Comparison of ENCODE assay signal across 29 cellular contexts in the genomic region with DNA sequence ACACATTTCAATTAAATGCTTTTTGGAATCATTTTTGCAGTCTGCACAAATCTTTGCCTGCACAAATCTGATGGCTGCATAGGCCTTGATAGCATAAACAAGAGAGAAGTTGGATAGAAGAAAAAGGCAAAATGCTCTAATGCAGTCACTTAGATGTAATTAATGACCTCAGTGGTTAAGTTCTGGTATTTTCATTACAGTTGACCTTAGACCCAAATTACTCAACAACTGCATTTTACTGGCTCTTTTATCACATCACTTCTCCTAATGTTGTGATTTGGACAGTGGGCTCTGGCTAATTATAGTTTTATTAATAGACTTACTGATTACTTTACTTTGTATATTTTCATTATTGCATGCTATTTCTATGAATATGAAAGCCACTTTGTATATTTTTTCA. TPM values are rescaled to one million over a fixed set of nuclear protein-coding genes. Genes with fewer than 3 reads are reported as not detected.
"Had no signal": no experiment of that assay in that cellular context is flagged by ENCODE, and none has a peak within 500 bp of the region (broad histone marks: within the 10 kb centered on the region; RNA-seq: fewer than 3 reads in every experiment).

No MANE protein-coding gene starts in this region.

- DNase-seq: activated CD4-positive, alpha-beta T cell treated with anti-CD3 and anti-CD28 coated beads for 36 hours; activated CD4-positive, alpha-beta T cell treated with anti-CD3 and anti-CD28 coated beads, Interleukin-2, amount 50 U/mL, for 4 hours; activated CD4-positive, CD25-positive, alpha-beta regulatory T cell; activated effector memory CD4-positive, alpha-beta T cell treated with Interleukin-2 at 50 U/mL for 16 hours; activated naive CD4-positive, alpha-beta T cell treated with anti-CD3 and anti-CD28 coated beads for 36 hours; activated naive CD8-positive, alpha-beta T cell treated with anti-CD3 and anti-CD28 coated beads, Interleukin-2, amount 10 ng/mL, durations not matched to agents 7 days and 5 days; activated T-cell treated with anti-CD3 and anti-CD28 coated beads for 4 hours; activated T-cell treated with anti-CD3 and anti-CD28 coated beads, Interleukin-2, amount 50 U/mL, for 72 hours; amniotic stem cell; effector CD4-positive, alpha-beta T cell; foreskin melanocyte; heart right ventricle; mammary epithelial cell; naive B cell; nephron progenitor cell; stimulated activated CD4-positive, alpha-beta T cell treated with anti-CD3 and anti-CD28 coated beads, Interleukin-4, amount 100 ng/mL, for 24 hours; stimulated activated naive CD8-positive, alpha-beta T cell treated with anti-CD3 and anti-CD28 coated beads, Interleukin-15, amount 100 ng/mL, for 72 hours; thyroid gland; upper lobe of left lung had no signal

- H3K9me3 Mint-ChIP-seq: activated naive CD4-positive, alpha-beta T cell treated with anti-CD3 and anti-CD28 coated beads for 36 hours; activated naive CD8-positive, alpha-beta T cell treated with anti-CD3 and anti-CD28 coated beads, Interleukin-2, amount 10 ng/mL, durations not matched to agents 7 days and 5 days; activated T-cell treated with anti-CD3 and anti-CD28 coated beads, Interleukin-2, amount 50 U/mL, for 72 hours; central memory CD8-positive, alpha-beta T cell; dendritic cell treated with granulocyte-macrophage colony-stimulating factor and Interleukin-4, amounts not matched to agents 40 ng/mL and 50 ng/mL, for 4 days; mesothelial cell of epicardium; naive B cell; nephron progenitor cell; stimulated activated memory B cell treated with anti-CD40 and anti-IgM and Interleukin-4, amounts not matched to agents 10 μg/mL and 1 μg/mL and 100 μg/mL, for 72 hours; stimulated activated naive CD8-positive, alpha-beta T cell treated with anti-CD3 and anti-CD28 coated beads, Interleukin-15, amount 100 ng/mL, for 72 hours had no signal

- H3K4me1 ChIP-seq: esophagus muscularis mucosa, upper lobe of left lung had no signal

- H3K27ac Mint-ChIP-seq: activated CD4-positive, alpha-beta T cell treated with anti-CD3 and anti-CD28 coated beads for 36 hours; activated naive CD4-positive, alpha-beta T cell treated with anti-CD3 and anti-CD28 coated beads for 36 hours; activated naive CD8-positive, alpha-beta T cell treated with anti-CD3 and anti-CD28 coated beads, Interleukin-2, amount 10 ng/mL, durations not matched to agents 7 days and 5 days; activated T-cell treated with anti-CD3 and anti-CD28 coated beads, Interleukin-2, amount 50 U/mL, for 72 hours; dendritic cell treated with granulocyte-macrophage colony-stimulating factor and Interleukin-4, amounts not matched to agents 40 ng/mL and 50 ng/mL, for 4 days; mesothelial cell of epicardium; naive B cell; nephron progenitor cell; stimulated activated memory B cell treated with anti-CD40 and anti-IgM and Interleukin-4, amounts not matched to agents 10 μg/mL and 1 μg/mL and 100 μg/mL, for 72 hours; stimulated activated naive CD8-positive, alpha-beta T cell treated with anti-CD3 and anti-CD28 coated beads, Interleukin-15, amount 100 ng/mL, for 72 hours had no signal

- H3K4me1 Mint-ChIP-seq: activated naive CD8-positive, alpha-beta T cell treated with anti-CD3 and anti-CD28 coated beads, Interleukin-2, amount 10 ng/mL, durations not matched to agents 7 days and 5 days; central memory CD8-positive, alpha-beta T cell; naive B cell; stimulated activated naive CD8-positive, alpha-beta T cell treated with anti-CD3 and anti-CD28 coated beads, Interleukin-15, amount 100 ng/mL, for 72 hours had no signal

- ATAC-seq: activated CD4-positive, alpha-beta T cell treated with anti-CD3 and anti-CD28 coated beads for 36 hours; activated T-cell treated with anti-CD3 and anti-CD28 coated beads, Interleukin-2, amount 50 U/mL, for 72 hours; heart right ventricle; sciatic nerve; stimulated activated memory B cell treated with anti-CD40 and anti-IgM and Interleukin-4, amounts not matched to agents 10 μg/mL and 1 μg/mL and 100 μg/mL, for 72 hours; stimulated activated naive CD8-positive, alpha-beta T cell treated with anti-CD3 and anti-CD28 coated beads, Interleukin-15, amount 100 ng/mL, for 72 hours had no signal

- H3K9me3 ChIP-seq: esophagus muscularis mucosa, heart right ventricle, neutrophil, thyroid gland, upper lobe of left lung, vagina had no signal

- H3K4me3 Mint-ChIP-seq: activated CD4-positive, alpha-beta T cell treated with anti-CD3 and anti-CD28 coated beads for 36 hours; activated naive CD4-positive, alpha-beta T cell treated with anti-CD3 and anti-CD28 coated beads for 36 hours; activated naive CD8-positive, alpha-beta T cell treated with anti-CD3 and anti-CD28 coated beads, Interleukin-2, amount 10 ng/mL, durations not matched to agents 7 days and 5 days; activated T-cell treated with anti-CD3 and anti-CD28 coated beads, Interleukin-2, amount 50 U/mL, for 72 hours; central memory CD8-positive, alpha-beta T cell; dendritic cell treated with granulocyte-macrophage colony-stimulating factor and Interleukin-4, amounts not matched to agents 40 ng/mL and 50 ng/mL, for 4 days; mesothelial cell of epicardium; naive B cell; nephron progenitor cell; stimulated activated memory B cell treated with anti-CD40 and anti-IgM and Interleukin-4, amounts not matched to agents 10 μg/mL and 1 μg/mL and 100 μg/mL, for 72 hours; stimulated activated naive CD8-positive, alpha-beta T cell treated with anti-CD3 and anti-CD28 coated beads, Interleukin-15, amount 100 ng/mL, for 72 hours had no signal

- H3K4me3 ChIP-seq: esophagus muscularis mucosa, heart right ventricle, skin epidermis, thyroid gland, upper lobe of left lung, vagina had no signal

- H3K27ac ChIP-seq: esophagus muscularis mucosa, heart right ventricle, neutrophil, skin epidermis, upper lobe of left lung, vagina had no signal

- H3K36me3 Mint-ChIP-seq: activated naive CD8-positive, alpha-beta T cell treated with anti-CD3 and anti-CD28 coated beads, Interleukin-2, amount 10 ng/mL, durations not matched to agents 7 days and 5 days; naive B cell; stimulated activated memory B cell treated with anti-CD40 and anti-IgM and Interleukin-4, amounts not matched to agents 10 μg/mL and 1 μg/mL and 100 μg/mL, for 72 hours had no signal

- H3K27me3 ChIP-seq: esophagus muscularis mucosa, heart right ventricle, thyroid gland, upper lobe of left lung, vagina had no signal

- H3K36me3 ChIP-seq: esophagus muscularis mucosa, heart right ventricle, neutrophil, thyroid gland, upper lobe of left lung, vagina had no signal

RNA-seq across cellular contexts. Expression of a gene that starts 34.3 kb away (rescaled TPM):
- total RNA-seq: activated naive CD8-positive, alpha-beta T cell treated with anti-CD3 and anti-CD28 coated beads, Interleukin-2, amount 10 ng/mL, durations not matched to agents 7 days and 5 days; bronchial epithelial cell had no signal
